25 cellular contexts compared by ENCODE assay signal in the genomic region with DNA sequence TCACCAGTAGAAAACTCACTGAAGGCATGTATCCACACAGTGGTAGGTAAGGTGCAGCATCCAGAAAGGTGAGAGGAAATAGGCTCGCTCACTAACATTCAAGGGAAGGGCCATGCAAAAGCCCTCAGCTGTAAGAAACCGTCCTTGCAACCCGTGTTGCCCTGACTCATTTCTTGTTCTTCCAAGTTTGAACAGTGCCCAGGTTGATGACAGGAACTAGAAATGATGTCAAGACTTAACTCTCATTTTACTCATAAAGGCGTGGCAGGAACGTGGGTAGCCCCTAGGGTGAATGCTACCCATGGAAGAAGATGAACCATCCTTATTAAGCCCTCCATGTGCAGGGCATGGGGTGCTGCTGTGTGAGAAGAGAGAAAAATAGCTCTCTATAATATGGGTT.
DNase-seq lines count a peak whose midpoint lies in the region; ATAC-seq lines count a peak whose summit lies in the region.
"Had no signal": no experiment of that assay in that cellular context is flagged by ENCODE, and none has a peak within 500 bp of the region (broad histone marks: within the 10 kb centered on the region; RNA-seq: fewer than 3 reads in every experiment).

No MANE protein-coding gene starts in this region.

- H4K20me1 ChIP-seq in GM23248 (ENCODE audit: insufficient read depth) = no peaks in the 10 kb centered on the region

- no peak overlapping the region for H3K4me2 ChIP-seq in GM23248 (ENCODE audit: unreplicated experiment)
- H3K4me2 ChIP-seq: KMS-11, smooth muscle cell had no signal

- H3K27me3 ChIP-seq in GM23248 (replicated peaks; ENCODE audit: insufficient read depth) = no peaks in the 10 kb centered on the region
- H3K27me3 ChIP-seq: brain microvascular endothelial cell, pancreas, uterus had no signal

- no peaks in the 10 kb centered on the region for H3K27me3 Mint-ChIP-seq in activated CD4-positive, alpha-beta memory T cell treated with anti-CD3 and anti-CD28 coated beads for 36 hours
- H3K27me3 Mint-ChIP-seq in activated CD4-positive, alpha-beta memory T cell treated with anti-CD3 and anti-CD28 coated beads, Interleukin-2, amount 10 ng/mL, durations not matched to agents 7 days and 5 days = no peaks in the 10 kb centered on the region
- peaks cover 6% of the 10 kb centered on the region for H3K27me3 Mint-ChIP-seq in activated T-cell treated with anti-CD3 and anti-CD28 coated beads, Interleukin-2, amount 50 U/mL, for 72 hours (ENCODE audit: low read depth)
- H3K27me3 Mint-ChIP-seq: CD4-positive, alpha-beta T cell; stimulated activated naive CD8-positive, alpha-beta T cell treated with anti-CD3 and anti-CD28 coated beads, Interleukin-15, Interleukin-2, amounts not matched to agents 100 ng/mL and 50 ng/mL, for 24 hours had no signal

- no peaks in the 10 kb centered on the region for H3K9me3 ChIP-seq in GM23248 (ENCODE audit: low read depth)
- H3K9me3 ChIP-seq: pancreas, uterus had no signal

- H2AFZ ChIP-seq in GM23248 = no peak overlapping the region

- H3F3A ChIP-seq in GM23248 (ENCODE audit: insufficient read depth) = no peaks in the 10 kb centered on the region

- peak; percentile 58 for DNase-seq in activated CD4-positive, alpha-beta memory T cell treated with anti-CD3 and anti-CD28 coated beads for 36 hours
- no peak for DNase-seq in activated CD4-positive, alpha-beta memory T cell treated with anti-CD3 and anti-CD28 coated beads, Interleukin-2, amount 10 ng/mL, durations not matched to agents 7 days and 5 days
- peak; percentile 44 for DNase-seq in GM23248
- peak; percentile 45 for DNase-seq in activated T-cell treated with anti-CD3 and anti-CD28 coated beads, Interleukin-2, amount 50 U/mL, for 72 hours
- DNase-seq in kidney tubule cell (ENCODE audit: low spot score) = peak; percentile 36
- DNase-seq in GM19240 (ENCODE audit: insufficient read length, low spot score) = no peak
- no peak for DNase-seq in RPMI8226
- DNase-seq: activated naive CD4-positive, alpha-beta T cell treated with Interleukin-2 at 50 U/mL for 16 hours; amniotic stem cell; brain microvascular endothelial cell; CD4-positive, alpha-beta T cell; foreskin fibroblast; HFFc6; NCI-H345; nephron progenitor cell; pancreas; retina; stimulated activated CD4-positive, alpha-beta T cell treated with anti-CD3 and anti-CD28 coated beads, Interleukin-4, amount 100 ng/mL, for 24 hours; T-helper 2 cell; uterus had no signal

- no peak overlapping the region for H3K4me3 ChIP-seq in GM23248
- H3K4me3 ChIP-seq: pancreas, smooth muscle cell, uterus had no signal

- H3K79me2 ChIP-seq in GM23248 (ENCODE audit: insufficient read depth) = no peaks in the 10 kb centered on the region

- no peaks in the 10 kb centered on the region for H3K9me3 Mint-ChIP-seq in activated CD4-positive, alpha-beta memory T cell treated with anti-CD3 and anti-CD28 coated beads for 36 hours
- no peaks in the 10 kb centered on the region for H3K9me3 Mint-ChIP-seq in activated CD4-positive, alpha-beta memory T cell treated with anti-CD3 and anti-CD28 coated beads, Interleukin-2, amount 10 ng/mL, durations not matched to agents 7 days and 5 days
- no peaks in the 10 kb centered on the region for H3K9me3 Mint-ChIP-seq in activated T-cell treated with anti-CD3 and anti-CD28 coated beads, Interleukin-2, amount 50 U/mL, for 72 hours
- H3K9me3 Mint-ChIP-seq: CD4-positive, alpha-beta T cell; HFFc6; stimulated activated naive CD8-positive, alpha-beta T cell treated with anti-CD3 and anti-CD28 coated beads, Interleukin-15, Interleukin-2, amounts not matched to agents 100 ng/mL and 50 ng/mL, for 24 hours had no signal

- H3K36me3 Mint-ChIP-seq in activated CD4-positive, alpha-beta memory T cell treated with anti-CD3 and anti-CD28 coated beads for 36 hours = no peaks in the 10 kb centered on the region
- no peaks in the 10 kb centered on the region for H3K36me3 Mint-ChIP-seq in activated CD4-positive, alpha-beta memory T cell treated with anti-CD3 and anti-CD28 coated beads, Interleukin-2, amount 10 ng/mL, durations not matched to agents 7 days and 5 days (ENCODE audit: low read depth)
- no peaks in the 10 kb centered on the region for H3K36me3 Mint-ChIP-seq in activated T-cell treated with anti-CD3 and anti-CD28 coated beads, Interleukin-2, amount 50 U/mL, for 72 hours (ENCODE audit: insufficient read depth in 2 of 2)

- CTCF ChIA-PET in activated CD4-positive, alpha-beta memory T cell treated with anti-CD3 and anti-CD28 coated beads for 36 hours (lab: Charles Lee) = interaction anchor here (0.8 kb wide), 1 partner anchor 1158 kb away, joined by 5 read pairs; no protein-coding TSS in a partner anchor
- CTCF ChIA-PET in activated CD4-positive, alpha-beta memory T cell treated with anti-CD3 and anti-CD28 coated beads, Interleukin-2, amount 10 ng/mL, durations not matched to agents 7 days and 5 days (lab: Charles Lee) = no interaction called here

- no peak overlapping the region for H3K27ac Mint-ChIP-seq in activated CD4-positive, alpha-beta memory T cell treated with anti-CD3 and anti-CD28 coated beads for 36 hours
- no peak overlapping the region for H3K27ac Mint-ChIP-seq in activated CD4-positive, alpha-beta memory T cell treated with anti-CD3 and anti-CD28 coated beads, Interleukin-2, amount 10 ng/mL, durations not matched to agents 7 days and 5 days
- H3K27ac Mint-ChIP-seq in activated T-cell treated with anti-CD3 and anti-CD28 coated beads, Interleukin-2, amount 50 U/mL, for 72 hours = no peak overlapping the region
- H3K27ac Mint-ChIP-seq: CD4-positive, alpha-beta T cell; HFFc6; nephron progenitor cell; stimulated activated naive CD8-positive, alpha-beta T cell treated with anti-CD3 and anti-CD28 coated beads, Interleukin-15, Interleukin-2, amounts not matched to agents 100 ng/mL and 50 ng/mL, for 24 hours had no signal

- in situ Hi-C loops in GM23248 (cut with MboI) = no loop called here

- H3K4me1 ChIP-seq in GM23248 (ENCODE audit: insufficient read depth) = no peaks in the 10 kb centered on the region
- H3K4me1 ChIP-seq: uterus had no signal

- POLR2A ChIA-PET in activated CD4-positive, alpha-beta memory T cell treated with anti-CD3 and anti-CD28 coated beads for 36 hours (lab: Charles Lee) = no interaction called here
- POLR2A ChIA-PET in activated CD4-positive, alpha-beta memory T cell treated with anti-CD3 and anti-CD28 coated beads, Interleukin-2, amount 10 ng/mL, durations not matched to agents 7 days and 5 days (lab: Charles Lee) = no interaction called here

- intact Hi-C loops in activated CD4-positive, alpha-beta memory T cell treated with anti-CD3 and anti-CD28 coated beads for 36 hours (cut with micrococcal nuclease) = no loop called here

- 50 to 60% methylated on average over 5 of the region's 5 CpGs for WGBS in GM23248 (ENCODE audit: low coverage in 1 of 2, low lambda C conversion rate in 2 of 2, missing lambda C conversion rate in 2 of 2), 2 experiments

- peak; percentile 97 to 98 for ATAC-seq in activated T-cell treated with anti-CD3 and anti-CD28 coated beads, Interleukin-2, amount 50 U/mL, for 72 hours (replicated peaks in 1 of 2)
- ATAC-seq in GM21619 (IDR thresholded peaks at IDR 0.05; ENCODE audit: unreplicated experiment) = no peak
- ATAC-seq: pancreas had no signal

- H3K4me3 Mint-ChIP-seq in activated CD4-positive, alpha-beta memory T cell treated with anti-CD3 and anti-CD28 coated beads for 36 hours = no peak overlapping the region
- no peak overlapping the region for H3K4me3 Mint-ChIP-seq in activated CD4-positive, alpha-beta memory T cell treated with anti-CD3 and anti-CD28 coated beads, Interleukin-2, amount 10 ng/mL, durations not matched to agents 7 days and 5 days
- H3K4me3 Mint-ChIP-seq in activated T-cell treated with anti-CD3 and anti-CD28 coated beads, Interleukin-2, amount 50 U/mL, for 72 hours = no peak overlapping the region
- H3K4me3 Mint-ChIP-seq: CD4-positive, alpha-beta T cell; HFFc6; nephron progenitor cell; stimulated activated naive CD8-positive, alpha-beta T cell treated with anti-CD3 and anti-CD28 coated beads, Interleukin-15, Interleukin-2, amounts not matched to agents 100 ng/mL and 50 ng/mL, for 24 hours had no signal

- no peaks in the 10 kb centered on the region for H3K36me3 ChIP-seq in GM23248 (ENCODE audit: low read depth)
- H3K36me3 ChIP-seq: brain microvascular endothelial cell, pancreas, uterus had no signal

- H3K9ac ChIP-seq in GM23248 = no peak overlapping the region
- H3K9ac ChIP-seq: KMS-11 had no signal

- H3K27ac ChIP-seq in GM23248 = no peak overlapping the region
- H3K27ac ChIP-seq: brain microvascular endothelial cell, KMS-11, pancreas, uterus, VCaP had no signal

- no peaks in the 10 kb centered on the region for H3K9me2 ChIP-seq in GM23248 (ENCODE audit: insufficient read depth)

- H3K4me1 Mint-ChIP-seq in activated CD4-positive, alpha-beta memory T cell treated with anti-CD3 and anti-CD28 coated beads for 36 hours (ENCODE audit: low read depth) = peaks cover 14% of the 10 kb centered on the region
- H3K4me1 Mint-ChIP-seq in activated CD4-positive, alpha-beta memory T cell treated with anti-CD3 and anti-CD28 coated beads, Interleukin-2, amount 10 ng/mL, durations not matched to agents 7 days and 5 days = peaks cover 5% of the 10 kb centered on the region
- peaks cover 17% of the 10 kb centered on the region for H3K4me1 Mint-ChIP-seq in activated T-cell treated with anti-CD3 and anti-CD28 coated beads, Interleukin-2, amount 50 U/mL, for 72 hours (ENCODE audit: low read depth)

Comparison
In these comparisons a context has a peak if more than half of its experiments do, and no peak if none do; other contexts are left out.
1. DNase-seq: peak in activated CD4-positive, alpha-beta memory T cell treated with anti-CD3 and anti-CD28 coated beads for 36 hours (single experiment), GM23248 (single experiment), activated T-cell treated with anti-CD3 and anti-CD28 coated beads, Interleukin-2, amount 50 U/mL, for 72 hours (2 of 2) and kidney tubule cell (single experiment); none in activated CD4-positive, alpha-beta memory T cell treated with anti-CD3 and anti-CD28 coated beads, Interleukin-2, amount 10 ng/mL, durations not matched to agents 7 days and 5 days (single experiment), GM19240 (single experiment) and RPMI8226 (single experiment).